In genomic region chr7:2824026-2824677, GRCh38 we compare ENCODE assay signal across 14 cellular contexts. TPM values are rescaled to one million over a fixed set of nuclear protein-coding genes. Genes with fewer than 3 reads are reported as not detected.
DNase-seq lines count a peak whose midpoint lies in the region; ATAC-seq and TF ChIP-seq lines count a peak whose summit lies in the region.
"Had no signal": no experiment of that assay in that cellular context is flagged by ENCODE, and none has a peak within 500 bp of the region (broad histone marks: within the 10 kb centered on the region; RNA-seq: fewer than 3 reads in every experiment).

No MANE protein-coding gene starts in this region.

- peaks cover 58% of the 10 kb centered on the region for H3K4me1 Mint-ChIP-seq in endodermal cell
- H3K4me1 Mint-ChIP-seq in nephron progenitor cell, result peaks cover 54% of the 10 kb centered on the region

- no peaks in the 10 kb centered on the region for H3K27me3 ChIP-seq in left ventricle myocardium inferior (ENCODE audit: low read depth)
- H3K27me3 ChIP-seq in endodermal cell (ENCODE audit: control insufficient read depth, insufficient read depth, low read length, poor library complexity, severe bottlenecking), result no peaks in the 10 kb centered on the region
- H3K27me3 ChIP-seq in suprapubic skin, result no peaks in the 10 kb centered on the region
- H3K27me3 ChIP-seq: brain microvascular endothelial cell had no signal

- TF ChIP-seq CTCF in left ventricle myocardium inferior (IDR thresholded peaks at IDR 0.05; ENCODE audit: borderline replicate concordance) (no peak), endodermal cell (conservative IDR thresholded peaks at IDR 0.05) (no peak), nephron progenitor cell (IDR thresholded peaks at IDR 0.05) (no peak), suprapubic skin (IDR thresholded peaks at IDR 0.05) (no peak)

- H3K4me3 Mint-ChIP-seq in endodermal cell, result no peak overlapping the region
- H3K4me3 Mint-ChIP-seq in nephron progenitor cell, result no peak overlapping the region

- WGBS in endodermal cell (ENCODE audit: insufficient coverage in 1 of 2, insufficient read length in 1 of 2), 2 experiments, result 80 to 83% methylated on average over 12 to 16 of the region's 16 CpGs
- WGBS in suprapubic skin, result 94% methylated on average over 16 of the region's 16 CpGs

- TF ChIP-seq POLR2A in suprapubic skin (IDR thresholded peaks at IDR 0.05), result no peak

- no peak overlapping the region for H3K9ac ChIP-seq in endodermal cell (ENCODE audit: extremely low read depth, low read length, poor library complexity, severe bottlenecking)

- ATAC-seq in left cardiac atrium, result no peak
- no peak for ATAC-seq in GM21360 (IDR thresholded peaks at IDR 0.05; ENCODE audit: unreplicated experiment)
- ATAC-seq in HG02970 (IDR thresholded peaks at IDR 0.05; ENCODE audit: low FRiP score, unreplicated experiment), result no peak
- ATAC-seq: A549 had no signal

- H3K9me3 ChIP-seq in left ventricle myocardium inferior (replicated peaks), result no peaks in the 10 kb centered on the region
- H3K9me3 ChIP-seq in endodermal cell (ENCODE audit: control insufficient read depth, low read length), result no peaks in the 10 kb centered on the region
- no peaks in the 10 kb centered on the region for H3K9me3 ChIP-seq in suprapubic skin
- H3K9me3 ChIP-seq: A549 had no signal

- DNase-seq in left ventricle myocardium inferior (no peak), left cardiac atrium (no peak), endodermal cell (no peak), nephron progenitor cell (no peak), suprapubic skin (ENCODE audit: low spot score in 2 of 2) (no peak)
- DNase-seq in stimulated activated CD4-positive, alpha-beta T cell treated with anti-CD3 and anti-CD28 coated beads, Interleukin-4, amount 100 ng/mL, for 24 hours, result no peak
- DNase-seq: activated naive CD4-positive, alpha-beta T cell; brain microvascular endothelial cell; NCI-H1694; NCI-H510A treated with DMSO at 0.1 percent for 48 hours; stimulated activated CD4-positive, alpha-beta T cell treated with anti-CD3 and anti-CD28 coated beads, Interleukin-15, amount 100 ng/mL, for 24 hours had no signal

- H3K4me1 ChIP-seq in left ventricle myocardium inferior (peaks cover 84% of the 10 kb centered on the region), endodermal cell (ENCODE audit: control insufficient read depth, insufficient read depth, low read length) (peaks cover 3% of the 10 kb centered on the region), suprapubic skin (peaks cover 21% of the 10 kb centered on the region)

- H3K27ac ChIP-seq in left ventricle myocardium inferior (replicated peaks), result peak overlapping the region; percentile 28
- H3K27ac ChIP-seq in endodermal cell (ENCODE audit: low read depth, low read length), result peak overlapping the region; percentile 29
- H3K27ac ChIP-seq in suprapubic skin, result no peak overlapping the region

- H3K36me3 Mint-ChIP-seq in endodermal cell (ENCODE audit: low read depth), result peaks cover 18% of the 10 kb centered on the region
- H3K36me3 Mint-ChIP-seq in nephron progenitor cell (ENCODE audit: low read depth), result peaks cover 44% of the 10 kb centered on the region

- H3K27me3 Mint-ChIP-seq in endodermal cell (ENCODE audit: insufficient read depth) (no peaks in the 10 kb centered on the region), nephron progenitor cell (ENCODE audit: low read depth, poor library complexity) (no peaks in the 10 kb centered on the region)

- intact Hi-C loops in left ventricle myocardium inferior (cut with micrococcal nuclease), result no loop called here
- intact Hi-C loops in left cardiac atrium (cut with DNase I), result no loop called here

- H3K36me3 ChIP-seq in left ventricle myocardium inferior (no peaks in the 10 kb centered on the region), endodermal cell (ENCODE audit: control insufficient read depth, insufficient read depth, low read length) (peaks cover 18% of the 10 kb centered on the region), suprapubic skin (no peaks in the 10 kb centered on the region)
- H3K36me3 ChIP-seq: brain microvascular endothelial cell had no signal

- no peak for TF ChIP-seq EP300 in suprapubic skin (IDR thresholded peaks at IDR 0.05)

- H3K27ac Mint-ChIP-seq in endodermal cell (peak overlapping the region; percentile 88), nephron progenitor cell (peak overlapping the region; percentile 12)

- no peak overlapping the region for H3K4me3 ChIP-seq in left ventricle myocardium inferior
- no peak overlapping the region for H3K4me3 ChIP-seq in endodermal cell (ENCODE audit: low read length)
- H3K4me3 ChIP-seq in suprapubic skin, result no peak overlapping the region
- H3K4me3 ChIP-seq: A549 had no signal

- no peaks in the 10 kb centered on the region for H3K9me3 Mint-ChIP-seq in endodermal cell
- peaks cover 12% of the 10 kb centered on the region for H3K9me3 Mint-ChIP-seq in nephron progenitor cell

RNA-seq across cellular contexts. Expression of gene GNA12, which starts 20.0 kb away (rescaled TPM):
- total RNA-seq in left ventricle myocardium inferior (43.0 TPM), left cardiac atrium (10 to 100 TPM; 47.4 to 52.2 TPM), endodermal cell (10 to 100 TPM; 55.0 to 64.7 TPM), suprapubic skin (10 to 100 TPM in 3 of 4 donors, 1 to 10 TPM in 1; 9.7 to 15.0 (median 13.3) TPM)
- 45.7 TPM for polyA plus RNA-seq in endodermal cell (2013, experiment 1 of 2)
- 44.9 TPM for polyA plus RNA-seq in endodermal cell (2013, experiment 2 of 2)
